Comparison of ENCODE assay signal across 1 cellular context in genomic region chr9:101435601-101436079, GRCh38.
A peak's percentile ranks its signal among the peaks of the same experiment; 100 is the strongest.
TF ChIP-seq lines count a peak whose summit lies in the region.

TSS of gene ALDOB (minus strand) at chr9:101435774. CDS start at chr9:101430887, 4,887 bp downstream.

TF ChIP-seq in liver, 16 proteins besides CTCF, POLR2A, EP300 and RAD21 (continued from another document):
- TF ChIP-seq ZBTB33 (IDR thresholded peaks at IDR 0.05) (no peak), GABPA (IDR thresholded peaks at IDR 0.05 in 1 of 2, conservative IDR thresholded peaks at IDR 0.05 in 1 of 2) (no peak), RXRA (IDR thresholded peaks at IDR 0.05) (peak; percentile 47 to 75), FOXA1 (IDR thresholded peaks at IDR 0.05) (peak; percentile 81), EGR1 (IDR thresholded peaks at IDR 0.05; ENCODE audit: low read depth in 2 of 2) (peak in 1 of 2 donors; percentile 10), YY1 (IDR thresholded peaks at IDR 0.05) (peak; percentile 95), MAX (IDR thresholded peaks at IDR 0.05) (no peak), HNF4G (IDR thresholded peaks at IDR 0.05) (no peak), NR2F2 (IDR thresholded peaks at IDR 0.05) (no peak), HNF4A (conservative IDR thresholded peaks at IDR 0.05) (peak; percentile 50 to 71), SP1 (IDR thresholded peaks at IDR 0.05) (peak; percentile 80), FOXA2 (IDR thresholded peaks at IDR 0.05) (peak; percentile 81), JUND (IDR thresholded peaks at IDR 0.05) (peak in 1 of 2 donors; percentile 51)
- TF ChIP-seq, protein P1, sequence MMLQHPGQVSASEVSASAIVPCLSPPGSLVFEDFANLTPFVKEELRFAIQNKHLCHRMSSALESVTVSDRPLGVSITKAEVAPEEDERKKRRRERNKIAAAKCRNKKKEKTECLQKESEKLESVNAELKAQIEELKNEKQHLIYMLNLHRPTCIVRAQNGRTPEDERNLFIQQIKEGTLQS (IDR thresholded peaks at IDR 0.05): peak; percentile 3
